8 cellular contexts compared by ENCODE assay signal in genomic region chr2:64114063-64114911, GRCh38. TPM values are rescaled to one million over a fixed set of nuclear protein-coding genes. Genes with fewer than 3 reads are reported as not detected.
DNase-seq lines count a peak whose midpoint lies in the region; ATAC-seq, FAIRE-seq and TF ChIP-seq lines count a peak whose summit lies in the region.

No MANE protein-coding gene starts in this region.

- H3K27me3 ChIP-seq in astrocyte (ENCODE audit: insufficient read depth, low read length) = no peaks in the 10 kb centered on the region
- no peaks in the 10 kb centered on the region for H3K27me3 ChIP-seq in mucosa of stomach (ENCODE audit: control insufficient read depth, insufficient read depth, low read length)

- H3K4me3 Mint-ChIP-seq in CD14-positive monocyte = peak overlapping the region; percentile 18 to 35
- H3K4me3 Mint-ChIP-seq in astrocyte (ENCODE audit: unreplicated experiment) = no peak overlapping the region

- H3K4me1 Mint-ChIP-seq in CD14-positive monocyte = peaks cover 57% of the 10 kb centered on the region
- peaks cover 38% of the 10 kb centered on the region for H3K4me1 Mint-ChIP-seq in astrocyte (ENCODE audit: low read depth, unreplicated experiment)

- peak; percentile 68 for ATAC-seq in GM19351 (IDR thresholded peaks at IDR 0.05; ENCODE audit: unreplicated experiment)
- ATAC-seq in HG03565 (IDR thresholded peaks at IDR 0.05; ENCODE audit: unreplicated experiment) = peak; percentile 54

- H3K27me3 Mint-ChIP-seq in CD14-positive monocyte (ENCODE audit: low read depth in 3 of 3) = no peaks in the 10 kb centered on the region
- H3K27me3 Mint-ChIP-seq in astrocyte (ENCODE audit: low read depth, unreplicated experiment) = no peaks in the 10 kb centered on the region

- TF ChIP-seq CTCF in CD14-positive monocyte (IDR thresholded peaks at IDR 0.05) (no peak), astrocyte (IDR thresholded peaks at IDR 0.05; ENCODE audit: insufficient read depth, low read depth, low read length) (no peak), GM13976 (IDR thresholded peaks at IDR 0.05; ENCODE audit: borderline replicate concordance, control extremely low read depth, extremely low read depth, insufficient read depth, missing control alignments) (no peak)

- H3K4me1 ChIP-seq in astrocyte (ENCODE audit: insufficient read depth, low read length) (peaks cover 16% of the 10 kb centered on the region), mucosa of stomach (ENCODE audit: control insufficient read depth, insufficient read depth, low read length) (peaks cover 35% of the 10 kb centered on the region)

- H3K4me3 ChIP-seq in astrocyte (ENCODE audit: insufficient read depth, low read depth, low read length) (no peak overlapping the region), mucosa of stomach (ENCODE audit: low read length) (peak overlapping the region; percentile 2)

- H3K36me3 ChIP-seq in astrocyte (ENCODE audit: insufficient read depth, low read length) (no peaks in the 10 kb centered on the region), mucosa of stomach (ENCODE audit: control insufficient read depth, insufficient read depth, low read length) (no peaks in the 10 kb centered on the region)

- H3K27ac ChIP-seq in astrocyte (ENCODE audit: low read depth, low read length) = peak overlapping the region; percentile 47

- H3K27ac Mint-ChIP-seq in CD14-positive monocyte (peak overlapping the region; percentile 27 to 94 (median 79)), astrocyte (ENCODE audit: unreplicated experiment) (peak overlapping the region; percentile 81)

- H4K20me1 ChIP-seq in astrocyte (ENCODE audit: insufficient read depth, low read length) = no peaks in the 10 kb centered on the region

- FAIRE-seq in astrocyte (lab: Jason Lieb, UNC) = peak; percentile 87

- H3K36me3 Mint-ChIP-seq in CD14-positive monocyte (peaks cover 15 to 22% of the 10 kb centered on the region in 2 donors), astrocyte (ENCODE audit: low read depth, unreplicated experiment) (no peaks in the 10 kb centered on the region)

- H3K9ac ChIP-seq in astrocyte (ENCODE audit: low read length) (peak overlapping the region; percentile 37), mucosa of stomach (ENCODE audit: low read length) (peak overlapping the region; percentile 18)

- peak overlapping the region; percentile 75 for H3K4me2 ChIP-seq in astrocyte (ENCODE audit: low read length)

- intact Hi-C loops in CD14-positive monocyte (cut with micrococcal nuclease) = no loop called here

- H3K79me2 ChIP-seq in astrocyte (ENCODE audit: insufficient read depth, low read length) = peaks cover 31% of the 10 kb centered on the region

- DNase-seq in CD14-positive monocyte (ENCODE audit: low spot score) (no peak), astrocyte (ENCODE audit: low read depth) (peak; percentile 92), HUDEP-2 (lab: John Stamatoyannopoulos, UW; ENCODE audit: unreplicated experiment in 76 of 76) (no peak), GM13976 (ENCODE audit: low spot score) (no peak)
- DNase-seq in stimulated activated CD4-positive, alpha-beta T cell treated with anti-CD3 and anti-CD28 coated beads, Interleukin-4, amount 100 ng/mL, for 24 hours = no peak

- in situ Hi-C loops in GM13976 (cut with MboI; ENCODE audit: low sequenced_read_pairs, unreplicated experiment) = no loop called here

- no peaks in the 10 kb centered on the region for H3K9me3 Mint-ChIP-seq in CD14-positive monocyte
- no peaks in the 10 kb centered on the region for H3K9me3 Mint-ChIP-seq in astrocyte (ENCODE audit: unreplicated experiment)

- H3K9me3 ChIP-seq in astrocyte (ENCODE audit: insufficient read depth, low read depth, low read length) (no peaks in the 10 kb centered on the region), mucosa of stomach (ENCODE audit: control insufficient read depth, low read length) (no peaks in the 10 kb centered on the region)

- H2AFZ ChIP-seq in astrocyte (ENCODE audit: low read depth, low read length) = no peak overlapping the region

RNA-seq across cellular contexts. Expression of gene PELI1, which starts 29.9 kb away (rescaled TPM):
- polyA plus RNA-seq in CD14-positive monocyte = 10 to 100 TPM; 44.7 to 53.6 TPM
- total RNA-seq in astrocyte = 23.1 and 23.8 TPM in 2 replicates
